Comparison of ENCODE assay signal across 20 cellular contexts in genomic region chr21:36274128-36274527, GRCh38.
"Had no signal": no experiment of that assay in that cellular context is flagged by ENCODE, and none has a peak within 500 bp of the region (broad histone marks: within the 10 kb centered on the region; RNA-seq: fewer than 3 reads in every experiment).

No MANE protein-coding gene starts in this region.

- H3K27me3 Mint-ChIP-seq: naive thymus-derived CD8-positive, alpha-beta T cell; stimulated activated naive CD8-positive, alpha-beta T cell treated with anti-CD3 and anti-CD28 coated beads, Interleukin-15, Interleukin-2, amounts not matched to agents 100 ng/mL and 50 ng/mL, for 24 hours had no signal

- H3K9me3 ChIP-seq: heart left ventricle, neutrophil, right atrium auricular region, tibial artery, upper lobe of right lung, vagina had no signal

- FAIRE-seq: endothelial cell of umbilical vein, small intestine had no signal

- ATAC-seq: foreskin keratinocyte; heart left ventricle; left colon; left ventricle myocardium superior; naive thymus-derived CD8-positive, alpha-beta T cell; upper lobe of right lung had no signal

- H3K4me3 ChIP-seq: coronary artery, heart left ventricle, lung, right atrium auricular region, tibial artery, upper lobe of right lung, vagina had no signal

- H3K4me3 Mint-ChIP-seq: endodermal cell; naive thymus-derived CD8-positive, alpha-beta T cell; stimulated activated naive CD8-positive, alpha-beta T cell treated with anti-CD3 and anti-CD28 coated beads, Interleukin-15, Interleukin-2, amounts not matched to agents 100 ng/mL and 50 ng/mL, for 24 hours had no signal

- H3K4me1 ChIP-seq: heart left ventricle, right atrium auricular region, tibial artery, upper lobe of right lung, vagina had no signal

- H3K27ac ChIP-seq: coronary artery, foreskin keratinocyte, heart left ventricle, neutrophil, right atrium auricular region, tibial artery, upper lobe of right lung, vagina had no signal

- H3K27ac Mint-ChIP-seq: endodermal cell; stimulated activated naive CD8-positive, alpha-beta T cell treated with anti-CD3 and anti-CD28 coated beads, Interleukin-15, Interleukin-2, amounts not matched to agents 100 ng/mL and 50 ng/mL, for 24 hours had no signal

- H3K4me1 Mint-ChIP-seq: endodermal cell had no signal

- H3K9me3 Mint-ChIP-seq: endodermal cell; naive thymus-derived CD8-positive, alpha-beta T cell; stimulated activated naive CD8-positive, alpha-beta T cell treated with anti-CD3 and anti-CD28 coated beads, Interleukin-15, Interleukin-2, amounts not matched to agents 100 ng/mL and 50 ng/mL, for 24 hours had no signal

- H3K27me3 ChIP-seq: foreskin keratinocyte, heart left ventricle, neutrophil, right atrium auricular region, tibial artery, upper lobe of right lung, vagina had no signal

- DNase-seq: effector CD4-positive, alpha-beta T cell; endodermal cell; erythroblast; foreskin keratinocyte; heart left ventricle; hippocampal formation; left colon; left ventricle myocardium superior; naive thymus-derived CD8-positive, alpha-beta T cell; small intestine; stimulated activated CD4-positive, alpha-beta T cell treated with anti-CD3 and anti-CD28 coated beads, Interleukin-2, amount 100 ng/mL, for 48 hours; tibial artery; upper lobe of right lung had no signal
